24 cellular contexts compared by ENCODE assay signal in the genomic region with DNA sequence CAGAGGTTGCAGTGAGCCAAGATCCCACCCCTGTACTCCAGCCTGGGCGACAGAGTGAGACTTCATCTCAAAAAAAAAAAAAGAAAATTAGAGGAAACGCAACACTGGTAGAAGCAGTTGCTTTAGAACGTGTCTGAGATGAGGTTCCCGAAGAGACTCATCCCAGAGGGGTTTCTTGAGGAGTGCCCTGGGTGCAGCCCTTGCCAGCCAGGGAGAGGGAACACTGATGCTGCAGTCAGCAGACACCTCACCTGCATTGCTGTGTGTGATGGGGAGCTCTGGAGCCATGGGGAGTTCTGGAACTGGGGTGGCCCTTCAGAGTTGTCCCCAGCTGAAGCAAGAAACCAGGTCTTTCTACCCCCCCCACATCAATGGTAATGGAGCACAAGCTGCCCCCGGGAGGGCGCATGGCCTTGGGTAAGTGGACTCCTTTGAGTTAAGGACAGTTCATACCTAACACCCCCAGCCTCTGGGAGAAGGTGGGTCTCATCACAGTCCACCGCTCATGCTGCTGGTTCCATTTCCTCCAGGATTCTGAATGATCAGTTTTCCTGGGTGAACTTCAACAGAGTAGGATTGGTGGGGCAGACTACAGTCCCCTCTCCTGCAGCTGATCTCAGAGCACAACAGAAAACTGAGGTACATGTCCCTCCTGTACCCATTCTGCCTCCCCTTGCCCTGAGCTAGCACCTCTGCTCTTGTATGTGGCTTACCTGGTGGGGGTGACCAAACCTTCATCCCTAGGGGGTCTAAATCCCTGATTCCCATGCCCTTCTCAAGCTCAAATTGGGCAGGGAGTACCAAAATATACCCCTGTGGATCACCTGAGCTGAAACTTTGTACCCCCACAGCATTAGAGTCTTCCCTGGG. TPM values are rescaled to one million over a fixed set of nuclear protein-coding genes. Genes with fewer than 3 reads are reported as not detected.
"Had no signal": no experiment of that assay in that cellular context is flagged by ENCODE, and none has a peak within 500 bp of the region (broad histone marks: within the 10 kb centered on the region; RNA-seq: fewer than 3 reads in every experiment).

No MANE protein-coding gene starts in this region.

- H3K4me2 ChIP-seq: smooth muscle cell had no signal

- H3K9me3 ChIP-seq: breast epithelium, heart right ventricle, left lung, neutrophil, ovary, thyroid gland, upper lobe of right lung had no signal

- H3K36me3 ChIP-seq: breast epithelium, heart right ventricle, left lung, neutrophil, ovary, thyroid gland, upper lobe of right lung had no signal

- ATAC-seq: activated CD8-positive, alpha-beta T cell treated with anti-CD3 and anti-CD28 coated beads for 36 hours; activated naive CD8-positive, alpha-beta T cell treated with anti-CD3 and anti-CD28 coated beads, Interleukin-2, amount 50 U/mL, for 24 hours; esophagus mucosa; foreskin keratinocyte; heart right ventricle; left lung; stimulated activated memory B cell treated with anti-CD40 and anti-IgM and Interleukin-4, amounts not matched to agents 10 μg/mL and 1 μg/mL and 100 μg/mL, for 72 hours; stimulated activated naive CD8-positive, alpha-beta T cell treated with anti-CD3 and anti-CD28 coated beads, Interleukin-15, amount 100 ng/mL, for 72 hours; upper lobe of right lung had no signal

- H3K4me1 ChIP-seq: breast epithelium, foreskin keratinocyte, heart right ventricle, left lung, upper lobe of right lung had no signal

- H3K4me3 ChIP-seq: breast epithelium, heart right ventricle, left lung, lung, ovary, smooth muscle cell, thyroid gland, upper lobe of right lung had no signal

- H3K27me3 ChIP-seq: breast epithelium, foreskin keratinocyte, heart right ventricle, left lung, neutrophil, ovary, thyroid gland, upper lobe of right lung had no signal

- DNase-seq: activated CD4-positive, alpha-beta T cell treated with anti-CD3 and anti-CD28 coated beads for 1 hour; activated CD4-positive, alpha-beta T cell treated with anti-CD3 and anti-CD28 coated beads, Interleukin-2, amount 50 U/mL, for 1 hour; activated CD8-positive, alpha-beta T cell treated with anti-CD3 and anti-CD28 coated beads for 36 hours; activated naive CD8-positive, alpha-beta T cell treated with anti-CD3 and anti-CD28 coated beads, Interleukin-2, amount 50 U/mL, for 24 hours; activated T-cell treated with anti-CD3 and anti-CD28 coated beads, Interleukin-2, amount 50 U/mL, for 48 hours; central memory CD4-positive, alpha-beta T cell; foreskin keratinocyte; heart right ventricle; kidney glomerular epithelial cell; left lung; ovary; stimulated activated CD4-positive, alpha-beta T cell treated with anti-CD3 and anti-CD28 coated beads, Interleukin-1b, Interleukin-23, amount 100 ng/mL, for 48 hours; stimulated activated CD4-positive, alpha-beta T cell treated with anti-CD3 and anti-CD28 coated beads, Interleukin-4, amount 100 ng/mL, for 4 hours; stimulated activated CD8-positive, alpha-beta memory T cell treated with anti-CD3 and anti-CD28 coated beads, Interleukin-4, amount 100 ng/mL, for 48 hours; stimulated activated naive CD8-positive, alpha-beta T cell treated with anti-CD3 and anti-CD28 coated beads, Interleukin-15, amount 100 ng/mL, for 72 hours; T-helper 9 cell; thyroid gland; upper lobe of right lung had no signal

- H3K27ac ChIP-seq: breast epithelium, foreskin keratinocyte, heart right ventricle, left lung, neutrophil, ovary, thyroid gland, upper lobe of right lung had no signal

RNA-seq across cellular contexts. Expression of gene FAM240A, which starts 27.5 kb away (rescaled TPM):
- polyA plus RNA-seq: foreskin keratinocyte, heart right ventricle, lung, ovary, smooth muscle cell had no signal
